In the genomic region with DNA sequence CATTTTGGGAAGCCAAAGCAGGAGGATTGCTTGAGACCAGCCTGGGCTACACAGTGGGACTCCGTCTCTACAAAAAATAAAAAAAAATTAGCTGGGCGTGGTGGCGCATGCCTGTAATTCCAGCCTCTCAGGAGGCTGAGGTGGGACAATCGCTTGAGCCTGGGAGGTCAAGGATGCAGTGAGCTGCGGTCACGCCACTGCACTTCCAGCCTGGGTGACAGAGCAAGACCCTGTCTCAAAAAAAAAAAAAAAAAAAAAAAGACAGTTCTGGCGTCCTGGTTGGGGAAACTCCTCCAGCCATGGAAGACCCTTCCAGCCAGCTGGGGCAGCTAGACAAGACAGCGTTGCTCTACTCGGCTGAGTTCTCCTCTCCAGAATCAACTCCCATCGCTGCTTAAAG, we compare ENCODE assay signal across 12 cellular contexts. TPM values are rescaled to one million over a fixed set of nuclear protein-coding genes. Genes with fewer than 3 reads are reported as not detected.
A peak's percentile ranks its signal among the peaks of the same experiment; 100 is the strongest.
DNase-seq lines count a peak whose midpoint lies in the region; ATAC-seq and TF ChIP-seq lines count a peak whose summit lies in the region.
"Had no signal": no experiment of that assay in that cellular context is flagged by ENCODE, and none has a peak within 500 bp of the region (broad histone marks: within the 10 kb centered on the region; RNA-seq: fewer than 3 reads in every experiment).

No MANE protein-coding gene starts in this region.

- peaks cover 5% of the 10 kb centered on the region for H3K36me3 Mint-ChIP-seq in IgD-negative memory B cell
- H3K36me3 Mint-ChIP-seq in nephron progenitor cell (ENCODE audit: low read depth), result peaks cover 11% of the 10 kb centered on the region
- H3K36me3 Mint-ChIP-seq in activated CD8-positive, alpha-beta T cell treated with anti-CD3 and anti-CD28 coated beads for 36 hours (ENCODE audit: low read depth), result no peaks in the 10 kb centered on the region

- H3K9me3 Mint-ChIP-seq in IgD-negative memory B cell, result peaks cover 0 to 9% (median 9%) of the 10 kb centered on the region in 3 donors
- H3K9me3 Mint-ChIP-seq in nephron progenitor cell, result peaks cover 22% of the 10 kb centered on the region
- H3K9me3 Mint-ChIP-seq in activated CD8-positive, alpha-beta T cell treated with anti-CD3 and anti-CD28 coated beads for 36 hours, result peaks cover 5% of the 10 kb centered on the region

- ATAC-seq in activated CD8-positive, alpha-beta T cell treated with anti-CD3 and anti-CD28 coated beads for 36 hours, result no peak

- H3K9me3 ChIP-seq in BE2C, result no peaks in the 10 kb centered on the region

- H3K4me3 ChIP-seq in BE2C (ENCODE audit: low read depth, low read length) (peak overlapping the region; percentile 54), coronary artery (peak overlapping the region; percentile 74)

- TF ChIP-seq CTCF in BE2C (IDR thresholded peaks at IDR 0.05; ENCODE audit: low read depth, low read length) (no peak), coronary artery (IDR thresholded peaks at IDR 0.05) (no peak), nephron progenitor cell (IDR thresholded peaks at IDR 0.05) (no peak)
- no peak for TF ChIP-seq CTCF in activated CD8-positive, alpha-beta T cell treated with anti-CD3 and anti-CD28 coated beads for 36 hours (IDR thresholded peaks at IDR 0.05)

- no peaks in the 10 kb centered on the region for H3K27me3 ChIP-seq in BE2C
- H3K27me3 ChIP-seq: Peyer's patch had no signal

- H3K27me3 Mint-ChIP-seq in IgD-negative memory B cell (peaks cover 42% of the 10 kb centered on the region), nephron progenitor cell (ENCODE audit: low read depth, poor library complexity) (peaks cover 52% of the 10 kb centered on the region)
- H3K27me3 Mint-ChIP-seq in activated CD8-positive, alpha-beta T cell treated with anti-CD3 and anti-CD28 coated beads for 36 hours, result peaks cover 59% of the 10 kb centered on the region

- peak overlapping the region in 2 of 3 donors; percentile 15 to 24 for H3K27ac Mint-ChIP-seq in IgD-negative memory B cell
- H3K27ac Mint-ChIP-seq in nephron progenitor cell, result peak overlapping the region; percentile 20
- H3K27ac Mint-ChIP-seq in activated CD8-positive, alpha-beta T cell treated with anti-CD3 and anti-CD28 coated beads for 36 hours, result no peak overlapping the region

- H3K4me1 Mint-ChIP-seq in IgD-negative memory B cell (peaks cover 7 to 8% (median 7%) of the 10 kb centered on the region in 3 donors), nephron progenitor cell (peaks cover 60% of the 10 kb centered on the region)
- peaks cover 8% of the 10 kb centered on the region for H3K4me1 Mint-ChIP-seq in activated CD8-positive, alpha-beta T cell treated with anti-CD3 and anti-CD28 coated beads for 36 hours (ENCODE audit: low read depth)

- CTCF ChIA-PET in activated CD8-positive, alpha-beta T cell treated with anti-CD3 and anti-CD28 coated beads for 36 hours (lab: Charles Lee), result interaction anchor here (1.0 to 5.3 kb wide), 4 partner anchors 13 to 532 kb away, joined by 3 to 94 read pairs (median 5); no protein-coding TSS in a partner anchor

- H3K27ac ChIP-seq in coronary artery, result peak overlapping the region in 1 of 2 donors; percentile 52

- DNase-seq in BE2C (no peak), coronary artery (ENCODE audit: low spot score) (no peak), nephron progenitor cell (no peak), GOT3 (lab: John Stamatoyannopoulos, UW) (no peak), NCI-H128 (lab: John Stamatoyannopoulos, UW; ENCODE audit: unreplicated experiment) (no peak), SHP77 treated with DMSO at 0.1 percent for 48 hours (lab: John Stamatoyannopoulos, UW) (no peak)
- DNase-seq in activated CD8-positive, alpha-beta T cell treated with anti-CD3 and anti-CD28 coated beads for 36 hours, result no peak
- DNase-seq: activated CD4-positive, alpha-beta T cell treated with anti-CD3 and anti-CD28 coated beads for 36 hours; stimulated activated CD4-positive, alpha-beta T cell treated with anti-CD3 and anti-CD28 coated beads, Interleukin-15, amount 100 ng/mL, for 24 hours had no signal

- H3K4me1 ChIP-seq in BE2C, result peaks cover 29% of the 10 kb centered on the region

- H3K4me3 Mint-ChIP-seq in IgD-negative memory B cell (peak overlapping the region in 2 of 4 donors; percentile 48 to 70), nephron progenitor cell (peak overlapping the region; percentile 80)
- no peak overlapping the region for H3K4me3 Mint-ChIP-seq in activated CD8-positive, alpha-beta T cell treated with anti-CD3 and anti-CD28 coated beads for 36 hours

- no peaks in the 10 kb centered on the region for H3K36me3 ChIP-seq in BE2C
- H3K36me3 ChIP-seq: Peyer's patch had no signal

- POLR2A ChIA-PET in activated CD8-positive, alpha-beta T cell treated with anti-CD3 and anti-CD28 coated beads for 36 hours (lab: Charles Lee), result interaction anchor here (1.0 kb wide), 1 partner anchor 14 kb away, joined by 4 read pairs; no protein-coding TSS in a partner anchor

- intact Hi-C loops in activated CD8-positive, alpha-beta T cell treated with anti-CD3 and anti-CD28 coated beads for 36 hours (cut with micrococcal nuclease), result loop anchor here (5.0 kb wide), 2 partner anchors 532 to 647 kb away; no protein-coding TSS in a partner anchor

RNA-seq across cellular contexts. Expression of a gene that starts 36.5 kb away (rescaled TPM):
- not detected for polyA plus RNA-seq in BE2C (2012; ENCODE audit: insufficient read depth, insufficient read length, low read depth)
- not detected for polyA plus RNA-seq in IgD-negative memory B cell
- total RNA-seq in activated CD8-positive, alpha-beta T cell treated with anti-CD3 and anti-CD28 coated beads for 36 hours, result not detected
- total RNA-seq: activated CD4-positive, alpha-beta T cell treated with anti-CD3 and anti-CD28 coated beads for 36 hours; lung; Peyer's patch had no signal
- polyA plus RNA-seq: lung had no signal

RNA-seq across cellular contexts. Expression of a gene that starts 54.9 kb away (rescaled TPM):
- polyA plus RNA-seq in BE2C (2012; ENCODE audit: insufficient read depth, insufficient read length, low read depth), result not detected
- not detected for polyA plus RNA-seq in IgD-negative memory B cell
- not detected for total RNA-seq in activated CD8-positive, alpha-beta T cell treated with anti-CD3 and anti-CD28 coated beads for 36 hours
